ENCODE assay signal across 14 cellular contexts in the genomic region with DNA sequence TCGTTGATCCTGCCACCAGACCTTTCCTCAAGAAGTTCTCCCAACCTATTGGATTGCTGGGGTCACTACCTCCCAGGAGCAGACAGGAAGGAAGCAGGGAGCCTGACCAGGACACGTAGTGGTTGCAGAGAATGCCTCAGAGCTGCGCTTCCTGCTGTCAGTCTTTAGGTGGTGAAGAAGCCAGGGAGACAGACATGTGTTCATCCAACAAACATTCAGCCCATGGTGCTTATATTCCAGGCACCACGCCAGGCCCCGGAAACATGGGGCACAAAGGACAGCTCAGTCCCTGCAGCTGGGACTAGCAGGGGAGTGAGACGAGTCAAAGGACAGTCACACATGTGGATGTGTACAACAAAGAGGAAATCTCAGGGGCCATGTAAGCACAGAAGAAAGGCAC. TPM values are rescaled to one million over a fixed set of nuclear protein-coding genes. Genes with fewer than 3 reads are reported as not detected.
DNase-seq lines count a peak whose midpoint lies in the region; ATAC-seq, FAIRE-seq and TF ChIP-seq lines count a peak whose summit lies in the region.
"Had no signal": no experiment of that assay in that cellular context is flagged by ENCODE, and none has a peak within 500 bp of the region (broad histone marks: within the 10 kb centered on the region; RNA-seq: fewer than 3 reads in every experiment).

No MANE protein-coding gene starts in this region.

- no peaks in the 10 kb centered on the region for H3K27me3 ChIP-seq in colonic mucosa

- no peaks in the 10 kb centered on the region for H3K4me1 ChIP-seq in colonic mucosa
- H3K4me1 ChIP-seq: foreskin keratinocyte, psoas muscle had no signal

- no peak overlapping the region for H3K4me3 ChIP-seq in colonic mucosa
- H3K4me3 ChIP-seq: psoas muscle had no signal

- intact Hi-C loops in colonic mucosa (cut with DNase I) = loop anchor here (5.0 kb wide), 2 partner anchors 325 to 370 kb away; no protein-coding TSS in a partner anchor

- no peak overlapping the region for H3K9ac ChIP-seq in colonic mucosa (ENCODE audit: low read depth in 2 of 2, low read length in 2 of 2)

- no peak for ATAC-seq in GM21390 (IDR thresholded peaks at IDR 0.05; ENCODE audit: unreplicated experiment)
- ATAC-seq in HG02970 (IDR thresholded peaks at IDR 0.05; ENCODE audit: low FRiP score, unreplicated experiment) = no peak
- ATAC-seq in HG03520 (IDR thresholded peaks at IDR 0.05; ENCODE audit: unreplicated experiment) = no peak
- ATAC-seq: foreskin keratinocyte, left lobe of liver, psoas muscle had no signal

- H3K9me3 ChIP-seq in colonic mucosa = no peaks in the 10 kb centered on the region
- H3K9me3 ChIP-seq: psoas muscle had no signal

- H3K36me3 ChIP-seq in colonic mucosa = no peaks in the 10 kb centered on the region

- TF ChIP-seq CTCF in colonic mucosa (IDR thresholded peaks at IDR 0.05) = no peak

- no peak overlapping the region for H3K27ac ChIP-seq in colonic mucosa
- H3K27ac ChIP-seq: foreskin keratinocyte, psoas muscle had no signal

- FAIRE-seq in HTR-8/SVneo (lab: Jason Lieb, UNC) = peak; percentile 44

- peak; percentile 34 for DNase-seq in COLO829 (ENCODE audit: low spot score)
- DNase-seq in HTR-8/SVneo (ENCODE audit: insufficient read length, low spot score) = no peak
- DNase-seq in colonic mucosa = peak; percentile 14
- DNase-seq in myocyte (ENCODE audit: low read depth) = peak; percentile 11
- DNase-seq in KG1 (lab: John Stamatoyannopoulos, UW) = no peak
- DNase-seq: activated CD4-positive, CD25-positive, alpha-beta regulatory T cell; NCI-H510A; psoas muscle had no signal

RNA-seq across cellular contexts. Expression of gene CORO2B, which starts 26.0 kb away (rescaled TPM):
- total RNA-seq in colonic mucosa (1 to 10 TPM in 1 of 2 donors, under 1 TPM in 1; 0.77 to 1.2 TPM), myocyte (1.7 and 3.2 TPM in 2 replicates)
- 33.3 TPM for polyA plus RNA-seq in myocyte (2012)
- total RNA-seq: activated T-helper 1 cell treated with anti-CD3 and anti-CD28 coated beads, Interleukin-12 subunit alpha, Interleukin-12 subunit beta, Interleukin-2, Interleukin-4 antibody, amounts not matched to agents 30 ng/mL and 10 ng/mL and 1 ng/mL, durations not matched to agents 14 hours and 24 hours and 36 hours had no signal

Comparison
In these comparisons a context has a peak if more than half of its experiments do, and no peak if none do; other contexts are left out.
1. DNase-seq: peak in COLO829 (single experiment), colonic mucosa (single experiment) and myocyte (single experiment); none in HTR-8/SVneo (single experiment) and KG1 (single experiment).